8 cellular contexts compared by ENCODE assay signal in the genomic region with DNA sequence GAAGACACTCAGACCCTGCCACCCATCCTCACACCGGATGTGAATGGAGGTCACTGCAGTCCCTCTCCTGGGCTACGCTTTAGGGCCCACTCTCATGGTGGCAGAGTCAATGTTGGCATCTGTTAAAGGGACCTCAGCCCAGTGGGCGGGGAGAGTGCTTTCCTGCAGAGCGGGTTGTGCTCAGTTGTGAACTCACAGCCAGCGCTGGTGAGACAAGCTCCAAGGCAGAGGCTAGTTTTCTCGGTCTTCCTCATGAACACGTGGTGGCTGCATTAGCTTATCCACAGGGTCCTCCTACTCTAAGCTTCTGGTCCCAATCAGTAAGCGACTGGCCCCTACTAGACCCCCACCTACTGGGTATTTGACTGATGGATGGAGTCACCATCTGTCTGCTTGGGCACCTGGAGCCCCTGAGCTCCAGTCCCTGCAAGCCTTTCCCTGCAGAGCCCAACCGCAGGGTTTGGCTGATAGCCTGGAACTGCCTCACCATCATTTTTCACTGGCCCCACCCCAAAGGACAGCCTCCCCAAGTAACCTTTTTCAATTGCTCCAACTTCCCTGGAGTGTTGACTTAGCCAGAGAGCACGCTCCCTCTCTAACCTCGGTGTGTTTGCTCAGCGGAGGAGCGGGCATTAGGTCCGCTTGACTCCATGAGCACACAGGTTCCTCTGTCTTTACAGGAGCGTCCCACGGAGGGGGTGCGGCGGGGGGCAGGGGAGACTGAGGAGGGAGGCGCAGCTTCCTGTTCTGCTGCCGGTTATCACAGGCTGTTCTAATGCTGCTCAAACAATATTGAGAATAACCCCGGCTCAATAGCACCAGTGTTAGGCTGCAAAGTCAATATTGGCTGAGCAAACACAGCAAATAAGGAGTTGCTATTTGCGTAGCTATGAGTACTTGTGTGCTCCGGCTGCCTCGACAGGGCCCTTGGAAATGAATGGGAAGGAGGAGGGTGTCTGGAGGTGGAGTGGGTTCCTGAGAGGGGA.
DNase-seq lines count a peak whose midpoint lies in the region; ATAC-seq and TF ChIP-seq lines count a peak whose summit lies in the region.

No MANE protein-coding gene starts in this region.

- H3K36me3 ChIP-seq in hepatocyte (replicated peaks; ENCODE audit: insufficient read depth, low read depth) (no peaks in the 10 kb centered on the region), tibial artery (no peaks in the 10 kb centered on the region)

- H3K4me1 ChIP-seq in hepatocyte (ENCODE audit: insufficient read depth): peaks cover 27% of the 10 kb centered on the region
- H3K4me1 ChIP-seq in tibial artery: peaks cover 7 to 41% (median 31%) of the 10 kb centered on the region in 4 donors

- no peaks in the 10 kb centered on the region for H3K79me2 ChIP-seq in hepatocyte

- H3K9me2 ChIP-seq in hepatocyte (replicated peaks; ENCODE audit: insufficient read depth): no peaks in the 10 kb centered on the region

- no peak for ATAC-seq in GM19324 (IDR thresholded peaks at IDR 0.05; ENCODE audit: low FRiP score, unreplicated experiment)

- intact Hi-C loops in tibial artery (cut with DNase I; ENCODE audit: low total_unique reads): no loop called here

- H3K27me3 ChIP-seq in hepatocyte (peaks cover 28% of the 10 kb centered on the region), tibial artery (no peaks in the 10 kb centered on the region)

- H3K4me2 ChIP-seq in hepatocyte: no peak overlapping the region

- H3K27ac ChIP-seq in hepatocyte: no peak overlapping the region
- H3K27ac ChIP-seq in tibial artery: peak overlapping the region; percentile 75 to 77

- DNase-seq in SIG-M5 treated with dmso at 0.1 percent for 504 hours (lab: John Stamatoyannopoulos, UW; ENCODE audit: unreplicated experiment) (peak; percentile 81), SIG-M5 (lab: John Stamatoyannopoulos, UW) (no peak), SHP77 (lab: John Stamatoyannopoulos, UW) (peak; percentile 98 to 100), hepatocyte (ENCODE audit: low spot score) (peak; percentile 90), tibial artery (peak; percentile 68 to 94), cerebellar nuclear complex (lab: John Stamatoyannopoulos, UW) (no peak)
- no peak for DNase-seq in activated T-cell treated with anti-CD3 and anti-CD28 coated beads, Interleukin-2, amount 50 U/mL, for 48 hours

- TF ChIP-seq CTCF in hepatocyte (IDR thresholded peaks at IDR 0.05; ENCODE audit: poor library complexity): no peak
- no peak for TF ChIP-seq CTCF in tibial artery (IDR thresholded peaks at IDR 0.05)

- H4K20me1 ChIP-seq in hepatocyte (ENCODE audit: insufficient read depth, poor library complexity, severe bottlenecking): no peaks in the 10 kb centered on the region

- no peak overlapping the region for H2AFZ ChIP-seq in hepatocyte

- H3K4me3 ChIP-seq in hepatocyte (no peak overlapping the region), tibial artery (peak overlapping the region; percentile 13 to 17)

- WGBS in hepatocyte (ENCODE audit: low lambda C conversion rate, missing lambda C conversion rate): 41% methylated on average over 22 of the region's 24 CpGs

- H3K9me3 ChIP-seq in hepatocyte (ENCODE audit: low read depth) (no peaks in the 10 kb centered on the region), tibial artery (no peaks in the 10 kb centered on the region)

Comparison
In these comparisons a context has a peak if more than half of its experiments do, and no peak if none do; other contexts are left out.
1. DNase-seq: peak in SIG-M5 treated with dmso at 0.1 percent for 504 hours (single experiment), SHP77 (2 of 2), hepatocyte (single experiment) and tibial artery (2 of 2); none in SIG-M5 (single experiment), cerebellar nuclear complex (0 of 2) and activated T-cell treated with anti-CD3 and anti-CD28 coated beads, Interleukin-2, amount 50 U/mL, for 48 hours (0 of 2).